ENCODE assay signal across 22 cellular contexts in genomic region chr11:2133481-2134021, GRCh38. TPM values are rescaled to one million over a fixed set of nuclear protein-coding genes. Genes with fewer than 3 reads are reported as not detected.
DNase-seq lines count a peak whose midpoint lies in the region; ATAC-seq and TF ChIP-seq lines count a peak whose summit lies in the region.
"Had no signal": no experiment of that assay in that cellular context is flagged by ENCODE, and none has a peak within 500 bp of the region (broad histone marks: within the 10 kb centered on the region; RNA-seq: fewer than 3 reads in every experiment).

No MANE protein-coding gene starts in this region.

- no TSS peak for BruUV-seq in Calu3 (replicated peaks; lab: Mats Ljungman, UMichigan)

- H3K27ac Mint-ChIP-seq in neural crest cell (ENCODE audit: unreplicated experiment): no peak overlapping the region
- H3K27ac Mint-ChIP-seq in Calu3 (ENCODE audit: unreplicated experiment): no peak overlapping the region
- H3K27ac Mint-ChIP-seq: CD4-positive, alpha-beta memory T cell had no signal

- no peaks in the 10 kb centered on the region for H3K36me3 Mint-ChIP-seq in neural crest cell (ENCODE audit: low read depth)
- H3K36me3 Mint-ChIP-seq in Calu3 (ENCODE audit: insufficient read depth, unreplicated experiment): peaks cover 7% of the 10 kb centered on the region
- H3K36me3 Mint-ChIP-seq: CD4-positive, alpha-beta memory T cell had no signal

- DNase-seq in Right ventricle myocardium superior: peak; percentile 24
- DNase-seq in cardiac septum (ENCODE audit: low spot score): no peak
- DNase-seq in left kidney (ENCODE audit: low read depth, low spot score): peak; percentile 50
- no peak for DNase-seq in neural crest cell (ENCODE audit: low read depth, low spot score)
- peak; percentile 37 to 59 for DNase-seq in aorta
- DNase-seq in ascending aorta (ENCODE audit: low spot score in 2 of 2): no peak
- DNase-seq in Calu3: no peak
- DNase-seq in activated CD8-positive, alpha-beta memory T cell treated with anti-CD3 and anti-CD28 coated beads for 24 hours: no peak
- DNase-seq: CD4-positive, alpha-beta memory T cell; GOT3; MM.1S; NCI-H1092; NCI-H1436 treated with DMSO at 0.1 percent for 48 hours; NCI-H2029 treated with DMSO at 0.1 percent for 48 hours; NCI-H2171 treated with DMSO at 0.1 percent for 48 hours; NCI-H446; NCI-H69; OCI-M1; SHP77 treated with DMSO at 0.1 percent for 48 hours had no signal

- TF ChIP-seq CTCF in neural crest cell (conservative IDR thresholded peaks at IDR 0.05): no peak
- no peak for TF ChIP-seq CTCF in ascending aorta (IDR thresholded peaks at IDR 0.05)
- TF ChIP-seq CTCF in Calu3 (IDR thresholded peaks at IDR 0.05; ENCODE audit: unreplicated experiment): no peak

- peak overlapping the region; percentile 47 for H3K4me3 Mint-ChIP-seq in neural crest cell
- H3K4me3 Mint-ChIP-seq in Calu3 (ENCODE audit: low read depth, unreplicated experiment): no peak overlapping the region
- H3K4me3 Mint-ChIP-seq: CD4-positive, alpha-beta memory T cell had no signal

- H3K4me1 Mint-ChIP-seq in neural crest cell (peaks cover 11% of the 10 kb centered on the region), Calu3 (ENCODE audit: low read depth, unreplicated experiment) (no peaks in the 10 kb centered on the region)

- intact Hi-C loops in Right ventricle myocardium superior (cut with DNase I) (no loop called here), cardiac septum (cut with DNase I) (no loop called here), aorta (cut with DNase I) (no loop called here), ascending aorta (cut with DNase I) (no loop called here), Calu3 (cut with micrococcal nuclease; ENCODE audit: unreplicated experiment) (no loop called here)

- no peaks in the 10 kb centered on the region for H3K9me3 Mint-ChIP-seq in neural crest cell
- peaks cover 3% of the 10 kb centered on the region for H3K9me3 Mint-ChIP-seq in Calu3 (ENCODE audit: low read depth, unreplicated experiment)

- H3K4me1 ChIP-seq in aorta (ENCODE audit: control insufficient read depth in 1 of 2, insufficient read depth in 2 of 2, low read length in 2 of 2) (no peaks in the 10 kb centered on the region), ascending aorta (peaks cover 0 to 5% of the 10 kb centered on the region in 2 donors)

- H3K27me3 ChIP-seq in aorta (ENCODE audit: control insufficient read depth in 1 of 2, insufficient read depth in 2 of 2, low read length in 1 of 2): no peaks in the 10 kb centered on the region
- peaks cover 20% of the 10 kb centered on the region for H3K27me3 ChIP-seq in ascending aorta

- no peak overlapping the region for H3K27ac ChIP-seq in aorta (ENCODE audit: low read depth in 1 of 2, low read length in 2 of 2)
- H3K27ac ChIP-seq in ascending aorta: no peak overlapping the region
- H3K27ac ChIP-seq: BLaER1 had no signal

- H3K36me3 ChIP-seq in aorta (ENCODE audit: control insufficient read depth in 1 of 2, insufficient read depth in 2 of 2, low read length in 1 of 2): no peaks in the 10 kb centered on the region
- no peaks in the 10 kb centered on the region for H3K36me3 ChIP-seq in ascending aorta
- H3K36me3 ChIP-seq: BLaER1 had no signal

- CTCF ChIA-PET in Calu3 (lab: Charles Lee): interaction anchor here (1.2 kb wide), 1 partner anchor 11 kb away, joined by 3 read pairs; no protein-coding TSS in a partner anchor

- no peak for ATAC-seq in Right ventricle myocardium superior (ENCODE audit: poor library complexity)
- no peak for ATAC-seq in aorta (ENCODE audit: low FRiP score)

- H3K4me3 ChIP-seq in aorta (ENCODE audit: low read length in 2 of 2) (no peak overlapping the region), ascending aorta (no peak overlapping the region)
- H3K4me3 ChIP-seq: BLaER1 had no signal

- no peaks in the 10 kb centered on the region for H3K9me3 ChIP-seq in aorta (ENCODE audit: control insufficient read depth, low read length)
- H3K9me3 ChIP-seq in ascending aorta: no peaks in the 10 kb centered on the region
- H3K9me3 ChIP-seq: BLaER1 had no signal

- peaks cover 62% of the 10 kb centered on the region for H3K27me3 Mint-ChIP-seq in neural crest cell (ENCODE audit: low read depth)
- peaks cover 93% of the 10 kb centered on the region for H3K27me3 Mint-ChIP-seq in Calu3 (ENCODE audit: unreplicated experiment)

- WGBS in aorta, 2 donors: 62 to 68% methylated on average over 21 to 22 of the region's 22 CpGs

RNA-seq across cellular contexts. Expression of gene IGF2, which starts 5.6 kb away (rescaled TPM):
- total RNA-seq in Right ventricle myocardium superior (79.9 TPM), cardiac septum (87.7 TPM), neural crest cell (19.0 and 20.1 TPM in 2 replicates), aorta (100 to 1,000 TPM in 1 of 2 donors, 10 to 100 TPM in 1; 83.5 to 620 TPM), ascending aorta (124 TPM), Calu3 (2022) (0.37 and 0.45 TPM in 2 replicates)
- 1 to 10 TPM in 1 of 2 donors, under 1 TPM in 1; 0.67 to 1.8 TPM for polyA plus RNA-seq in aorta
- total RNA-seq: CD4-positive, alpha-beta memory T cell; RPMI7951 had no signal
- polyA plus RNA-seq: CD4-positive, alpha-beta memory T cell had no signal

RNA-seq across cellular contexts. Expression of gene INS, which starts 27.5 kb away (rescaled TPM):
- total RNA-seq in Right ventricle myocardium superior (not detected), cardiac septum (not detected), neural crest cell (not detected in 2 replicates), aorta (1 to 10 TPM; 1.9 to 2.1 TPM), ascending aorta (not detected), Calu3 (2022) (not detected in 2 replicates)
- polyA plus RNA-seq in aorta: 10 to 100 TPM; 17.2 to 18.8 TPM
- total RNA-seq: CD4-positive, alpha-beta memory T cell; LHCN-M2; RPMI7951 had no signal
- polyA plus RNA-seq: CD4-positive, alpha-beta memory T cell had no signal

RNA-seq across cellular contexts. Expression of gene TH, which starts 38.1 kb away (rescaled TPM):
- not detected for total RNA-seq in Right ventricle myocardium superior
- not detected for total RNA-seq in cardiac septum
- total RNA-seq in neural crest cell: 0.61 and 0.68 TPM in 2 replicates
- total RNA-seq in aorta: under 1 TPM in 1 of 2 donors, not detected in 1; 0.45 TPM
- not detected for polyA plus RNA-seq in aorta
- total RNA-seq in ascending aorta: not detected
- total RNA-seq in Calu3 (2022): not detected in 2 replicates
- total RNA-seq: CD4-positive, alpha-beta memory T cell; LHCN-M2 had no signal
- polyA plus RNA-seq: CD4-positive, alpha-beta memory T cell had no signal

Comparison
In these comparisons a context has a peak if more than half of its experiments do, and no peak if none do; other contexts are left out.
1. DNase-seq: peak in Right ventricle myocardium superior (single experiment), left kidney (single experiment) and aorta (2 of 2); none in cardiac septum (single experiment), neural crest cell (single experiment), ascending aorta (0 of 2), Calu3 (single experiment) and activated CD8-positive, alpha-beta memory T cell treated with anti-CD3 and anti-CD28 coated beads for 24 hours (single experiment).
2. RNA of gene IGF2, which starts 5.6 kb away (total RNA-seq): 83.5 to 620 TPM in aorta, 124 TPM in ascending aorta (single experiment), 87.7 TPM in cardiac septum (single experiment), 79.9 TPM in Right ventricle myocardium superior (single experiment) and 19.0 to 20.1 TPM in neural crest cell; 0.37 to 0.45 TPM in Calu3; every median in the first group is over 10 times any median in the second.